In genomic region chr12:111428728-111429175, GRCh38 we compare ENCODE assay signal across 9 cellular contexts. TPM values are rescaled to one million over a fixed set of nuclear protein-coding genes. Genes with fewer than 3 reads are reported as not detected.
A peak's percentile ranks its signal among the peaks of the same experiment; 100 is the strongest.
DNase-seq lines count a peak whose midpoint lies in the region; ATAC-seq and TF ChIP-seq lines count a peak whose summit lies in the region.
"Had no signal": no experiment of that assay in that cellular context is flagged by ENCODE, and none has a peak within 500 bp of the region (broad histone marks: within the 10 kb centered on the region; RNA-seq: fewer than 3 reads in every experiment).

No MANE protein-coding gene starts in this region.

- TF ChIP-seq CTCF in tibial nerve (IDR thresholded peaks at IDR 0.05) (no peak), BE2C (IDR thresholded peaks at IDR 0.05; ENCODE audit: low read depth, low read length) (no peak)

- intact Hi-C loops in left ventricle myocardium superior (cut with micrococcal nuclease), result no loop called here

- WGBS in tibial nerve, 2 donors, result 41 to 42% methylated on average over 20 to 21 of the region's 21 CpGs

- no peaks in the 10 kb centered on the region for H3K27me3 ChIP-seq in tibial nerve
- H3K27me3 ChIP-seq in BE2C, result no peaks in the 10 kb centered on the region

- ATAC-seq in left ventricle myocardium superior (peak; percentile 25), GM18505 (IDR thresholded peaks at IDR 0.05; ENCODE audit: unreplicated experiment) (no peak)

- DNase-seq in activated CD4-positive, alpha-beta T cell treated with anti-CD3 and anti-CD28 coated beads, Interleukin-2, amount 10 ng/mL, durations not matched to agents 7 days and 5 days, result peak; percentile 41
- no peak for DNase-seq in activated CD4-positive, alpha-beta T cell treated with anti-CD3 and anti-CD28 coated beads, Interleukin-2, amount 50 U/mL, for 4 hours
- peak; percentile 62 for DNase-seq in activated CD8-positive, alpha-beta memory T cell treated with anti-CD3 and anti-CD28 coated beads, Interleukin-2, amount 50 U/mL, for 48 hours
- DNase-seq in left ventricle myocardium superior, result peak; percentile 78
- DNase-seq in tibial nerve (ENCODE audit: low spot score in 2 of 2), result no peak
- DNase-seq in cerebellum (ENCODE audit: low spot score), result no peak
- no peak for DNase-seq in BE2C
- DNase-seq: islet precursor cell had no signal

- H3K9me3 Mint-ChIP-seq in activated CD4-positive, alpha-beta T cell treated with anti-CD3 and anti-CD28 coated beads, Interleukin-2, amount 10 ng/mL, durations not matched to agents 7 days and 5 days, result no peaks in the 10 kb centered on the region

- H3K4me3 Mint-ChIP-seq in activated CD4-positive, alpha-beta T cell treated with anti-CD3 and anti-CD28 coated beads, Interleukin-2, amount 10 ng/mL, durations not matched to agents 7 days and 5 days, result peak overlapping the region; percentile 64

- no peaks in the 10 kb centered on the region for H3K27me3 Mint-ChIP-seq in activated CD4-positive, alpha-beta T cell treated with anti-CD3 and anti-CD28 coated beads, Interleukin-2, amount 10 ng/mL, durations not matched to agents 7 days and 5 days

- H3K36me3 ChIP-seq in tibial nerve (peaks cover 0 to 7% (median 0%) of the 10 kb centered on the region in 3 donors), BE2C (no peaks in the 10 kb centered on the region; the same call in none of the 2 replicates)

- peaks cover 0 to 57% (median 46%) of the 10 kb centered on the region in 4 donors for H3K4me1 ChIP-seq in tibial nerve
- H3K4me1 ChIP-seq in BE2C, result peaks cover 9% of the 10 kb centered on the region

- POLR2A ChIA-PET in activated CD4-positive, alpha-beta T cell treated with anti-CD3 and anti-CD28 coated beads, Interleukin-2, amount 10 ng/mL, durations not matched to agents 7 days and 5 days (lab: Charles Lee), result no interaction called here

- no peak for TF ChIP-seq EP300 in tibial nerve (IDR thresholded peaks at IDR 0.05)

- TF ChIP-seq POLR2A in tibial nerve (IDR thresholded peaks at IDR 0.05), result no peak
- no peak for TF ChIP-seq POLR2A in GM18505 (IDR thresholded peaks at IDR 0.05; ENCODE audit: borderline replicate concordance, extremely low read depth, insufficient read depth, insufficient read length)

- peak overlapping the region; percentile 90 for H3K27ac Mint-ChIP-seq in activated CD4-positive, alpha-beta T cell treated with anti-CD3 and anti-CD28 coated beads, Interleukin-2, amount 10 ng/mL, durations not matched to agents 7 days and 5 days

- no peaks in the 10 kb centered on the region for H3K9me3 ChIP-seq in tibial nerve
- no peaks in the 10 kb centered on the region for H3K9me3 ChIP-seq in BE2C

- peaks cover 33% of the 10 kb centered on the region for H3K36me3 Mint-ChIP-seq in activated CD4-positive, alpha-beta T cell treated with anti-CD3 and anti-CD28 coated beads, Interleukin-2, amount 10 ng/mL, durations not matched to agents 7 days and 5 days (ENCODE audit: low read depth)

- H3K4me3 ChIP-seq in tibial nerve, result no peak overlapping the region
- H3K4me3 ChIP-seq in BE2C (ENCODE audit: low read depth, low read length), result no peak overlapping the region

- H3K27ac ChIP-seq in tibial nerve, result peak overlapping the region in 3 of 4 donors; percentile 44 to 75 (median 70)

- H3K4me1 Mint-ChIP-seq in activated CD4-positive, alpha-beta T cell treated with anti-CD3 and anti-CD28 coated beads, Interleukin-2, amount 10 ng/mL, durations not matched to agents 7 days and 5 days, result peaks cover 93% of the 10 kb centered on the region

- CTCF ChIA-PET in activated CD4-positive, alpha-beta T cell treated with anti-CD3 and anti-CD28 coated beads, Interleukin-2, amount 10 ng/mL, durations not matched to agents 7 days and 5 days (lab: Charles Lee), result interaction anchor here (0.5 to 6.0 kb wide), 5 partner anchors 15 to 359 kb away, joined by 5 to 46 read pairs (median 14); partner anchors contain the start of gene SH2B3

RNA-seq across cellular contexts. Expression of gene SH2B3, which starts 23.0 kb away (rescaled TPM):
- total RNA-seq in activated CD4-positive, alpha-beta T cell treated with anti-CD3 and anti-CD28 coated beads, Interleukin-2, amount 10 ng/mL, durations not matched to agents 7 days and 5 days, result 10 to 100 TPM; 29.7 to 29.8 TPM
- total RNA-seq in left ventricle myocardium superior, result 45.1 TPM
- 10 to 100 TPM; 21.4 to 79.8 (median 36.3) TPM for total RNA-seq in tibial nerve
- 3.9 TPM for total RNA-seq in cerebellum
- polyA plus RNA-seq in BE2C (2012; ENCODE audit: insufficient read depth, insufficient read length, low read depth), result 42.9 TPM

RNA-seq across cellular contexts. Expression of gene PHETA1, which starts 59.9 kb away (rescaled TPM):
- under 1 TPM; 0.69 to 0.97 TPM for total RNA-seq in activated CD4-positive, alpha-beta T cell treated with anti-CD3 and anti-CD28 coated beads, Interleukin-2, amount 10 ng/mL, durations not matched to agents 7 days and 5 days
- total RNA-seq in left ventricle myocardium superior (28.6 TPM), tibial nerve (10 to 100 TPM; 12.7 to 26.6 (median 18.3) TPM), cerebellum (4.4 TPM)
- 22.6 TPM for polyA plus RNA-seq in BE2C (2012; ENCODE audit: insufficient read depth, insufficient read length, low read depth)

Comparison
In these comparisons a context has a peak if more than half of its experiments do, and no peak if none do; other contexts are left out.
1. DNase-seq: peak in activated CD4-positive, alpha-beta T cell treated with anti-CD3 and anti-CD28 coated beads, Interleukin-2, amount 10 ng/mL, durations not matched to agents 7 days and 5 days (single experiment), activated CD8-positive, alpha-beta memory T cell treated with anti-CD3 and anti-CD28 coated beads, Interleukin-2, amount 50 U/mL, for 48 hours (single experiment) and left ventricle myocardium superior (single experiment); none in activated CD4-positive, alpha-beta T cell treated with anti-CD3 and anti-CD28 coated beads, Interleukin-2, amount 50 U/mL, for 4 hours (0 of 2), tibial nerve (0 of 2), cerebellum (single experiment) and BE2C (single experiment).